8 cellular contexts compared by ENCODE assay signal in genomic region chr2:197453123-197453913, GRCh38. TPM values are rescaled to one million over a fixed set of nuclear protein-coding genes. Genes with fewer than 3 reads are reported as not detected.
A peak's percentile ranks its signal among the peaks of the same experiment; 100 is the strongest.
DNase-seq lines count a peak whose midpoint lies in the region; ATAC-seq and TF ChIP-seq lines count a peak whose summit lies in the region.

TSS of gene COQ10B (plus strand) at chr2:197453552. CDS start at chr2:197453561, 9 bp downstream.

- DNase-seq in NCI-H1417 (lab: John Stamatoyannopoulos, UW) (peak; percentile 95 to 99 (median 97)), SW 1271 (lab: John Stamatoyannopoulos, UW) (peak; percentile 98 to 99), Right ventricle myocardium inferior (ENCODE audit: missing footprints) (peak; percentile 100), ovary (peak; percentile 99), thyroid gland (peak; percentile 99 to 100)
- DNase-seq in activated naive CD8-positive, alpha-beta T cell treated with anti-CD3 and anti-CD28 coated beads, Interleukin-2, amount 50 U/mL, for 16 hours (ENCODE audit: low read depth, low spot score) = peak; percentile 93

- no peaks in the 10 kb centered on the region for H3K36me3 ChIP-seq in ovary
- no peaks in the 10 kb centered on the region for H3K36me3 ChIP-seq in thyroid gland

- H3K27ac ChIP-seq in ovary (peak within 1 kb of the TSS; percentile 96 to 99), thyroid gland (peak within 1 kb of the TSS; percentile 96 to 100 (median 99))

- peak; percentile 92 for ATAC-seq in HG02759 (IDR thresholded peaks at IDR 0.05; ENCODE audit: unreplicated experiment)
- peak; percentile 99 for ATAC-seq in Right ventricle myocardium inferior

- H3K4me1 ChIP-seq in ovary (ENCODE audit: insufficient read depth) = peaks cover 3% of the 10 kb centered on the region
- H3K4me1 ChIP-seq in thyroid gland = peaks cover 7 to 13% of the 10 kb centered on the region in 2 donors

- TF ChIP-seq CTCF in GM12872 (IDR thresholded peaks at IDR 0.05; ENCODE audit: insufficient read depth, low read depth, low read length) (0 out of 3 replicates have a peak, but pooled peaks have one; percentile 27), ovary (IDR thresholded peaks at IDR 0.05) (peak; percentile 15 to 46 (median 42)), thyroid gland (IDR thresholded peaks at IDR 0.05) (peak in 3 of 6 experiments; percentile 6 to 17 (median 10))

- peak within 1 kb of the TSS; percentile 91 for H3K4me3 ChIP-seq in ovary
- peak within 1 kb of the TSS; percentile 30 to 93 (median 83) for H3K4me3 ChIP-seq in thyroid gland (replicated peaks in 1 of 3)

- 0% methylated on average over 64 to 70 of the region's 70 CpGs for WGBS in ovary, 3 donors
- WGBS in thyroid gland, 2 donors = 0% methylated on average over 36 to 40 of the region's 70 CpGs

- no peaks in the 10 kb centered on the region for H3K27me3 ChIP-seq in ovary
- H3K27me3 ChIP-seq in thyroid gland = no peaks in the 10 kb centered on the region

- peak; percentile 82 for TF ChIP-seq EP300 in ovary (IDR thresholded peaks at IDR 0.05)

- TF ChIP-seq POLR2A in ovary (IDR thresholded peaks at IDR 0.05) = peak; percentile 95
- peak; percentile 80 to 89 for TF ChIP-seq POLR2A in thyroid gland (IDR thresholded peaks at IDR 0.05)

- intact Hi-C loops in Right ventricle myocardium inferior (cut with DNase I) (loop anchor here (1.0 to 5.0 kb wide), 3 partner anchors 18 to 254 kb away; partner anchors contain the start of genes HSPD1, MARS2 and SF3B1), ovary (cut with DNase I) (loop anchor here in 3 of 4 donors (2.0 to 5.0 kb wide), 2 partner anchors 19 to 44 kb away; partner anchors contain the start of genes HSPD1 (in 2 of the 3) and SF3B1 (in 1 of the 3)), thyroid gland (cut with DNase I) (no loop called here)

- H3K9me3 ChIP-seq in ovary (no peaks in the 10 kb centered on the region), thyroid gland (no peaks in the 10 kb centered on the region)

RNA-seq across cellular contexts. Expression of gene COQ10B, which starts in this region (rescaled TPM):
- total RNA-seq in Right ventricle myocardium inferior = 20.5 TPM
- total RNA-seq in ovary = 10 to 100 TPM; 16.4 to 23.1 (median 18.4) TPM
- 10 to 100 TPM; 12.8 to 16.0 TPM for polyA plus RNA-seq in ovary
- total RNA-seq in thyroid gland = 10 to 100 TPM; 27.2 to 38.8 (median 30.0) TPM

Comparison
In these comparisons a context has a peak if more than half of its experiments do, and no peak if none do; other contexts are left out.
1. Peak in every context shown above with its lines: DNase-seq, ATAC-seq, H3K4me3 ChIP-seq and H3K27ac ChIP-seq.